10 cellular contexts compared by ENCODE assay signal in genomic region chr20:478010-478948, GRCh38. TPM values are rescaled to one million over a fixed set of nuclear protein-coding genes. Genes with fewer than 3 reads are reported as not detected.
A peak's percentile ranks its signal among the peaks of the same experiment; 100 is the strongest.
DNase-seq lines count a peak whose midpoint lies in the region; ATAC-seq and TF ChIP-seq lines count a peak whose summit lies in the region.
"Had no signal": no experiment of that assay in that cellular context is flagged by ENCODE, and none has a peak within 500 bp of the region (broad histone marks: within the 10 kb centered on the region; RNA-seq: fewer than 3 reads in every experiment).

No MANE protein-coding gene starts in this region.

- H3K36me3 Mint-ChIP-seq in natural killer cell: peaks cover 16% of the 10 kb centered on the region
- peaks cover 14% of the 10 kb centered on the region for H3K36me3 Mint-ChIP-seq in natural killer cell treated with Interleukin-12 subunit alpha and Interleukin-12 subunit beta and Interleukin-15 and Interleukin-18, amount 100 ng/mL, for 72 hours
- H3K36me3 Mint-ChIP-seq in WTC11: peaks cover 54% of the 10 kb centered on the region
- peaks cover 35% of the 10 kb centered on the region for H3K36me3 Mint-ChIP-seq in type B pancreatic cell
- H3K36me3 Mint-ChIP-seq in stimulated activated memory B cell treated with anti-CD40 and anti-IgM and Interleukin-4, amounts not matched to agents 10 μg/mL and 1 μg/mL and 100 μg/mL, for 72 hours: peaks cover 38% of the 10 kb centered on the region

- POLR2A ChIA-PET in WTC11 (lab: Charles Lee): no interaction called here

- no peaks in the 10 kb centered on the region for H3K9me3 Mint-ChIP-seq in natural killer cell
- H3K9me3 Mint-ChIP-seq in natural killer cell treated with Interleukin-12 subunit alpha and Interleukin-12 subunit beta and Interleukin-15 and Interleukin-18, amount 100 ng/mL, for 72 hours: no peaks in the 10 kb centered on the region
- peaks cover 9% of the 10 kb centered on the region for H3K9me3 Mint-ChIP-seq in WTC11
- H3K9me3 Mint-ChIP-seq in type B pancreatic cell: no peaks in the 10 kb centered on the region
- no peaks in the 10 kb centered on the region for H3K9me3 Mint-ChIP-seq in stimulated activated memory B cell treated with anti-CD40 and anti-IgM and Interleukin-4, amounts not matched to agents 10 μg/mL and 1 μg/mL and 100 μg/mL, for 72 hours
- H3K9me3 Mint-ChIP-seq: CD8-positive, alpha-beta memory T cell had no signal

- H3K27me3 Mint-ChIP-seq in natural killer cell (ENCODE audit: low read depth in 2 of 2) (no peaks in the 10 kb centered on the region), WTC11 (ENCODE audit: low read depth) (peaks cover 4% of the 10 kb centered on the region), type B pancreatic cell (no peaks in the 10 kb centered on the region)
- H3K27me3 Mint-ChIP-seq in natural killer cell treated with Interleukin-12 subunit alpha and Interleukin-12 subunit beta and Interleukin-15 and Interleukin-18, amount 100 ng/mL, for 72 hours: no peaks in the 10 kb centered on the region
- H3K27me3 Mint-ChIP-seq in stimulated activated memory B cell treated with anti-CD40 and anti-IgM and Interleukin-4, amounts not matched to agents 10 μg/mL and 1 μg/mL and 100 μg/mL, for 72 hours: no peaks in the 10 kb centered on the region
- H3K27me3 Mint-ChIP-seq: CD8-positive, alpha-beta memory T cell had no signal

- no peak overlapping the region for H3K4me3 Mint-ChIP-seq in natural killer cell
- H3K4me3 Mint-ChIP-seq in natural killer cell treated with Interleukin-12 subunit alpha and Interleukin-12 subunit beta and Interleukin-15 and Interleukin-18, amount 100 ng/mL, for 72 hours: no peak overlapping the region
- no peak overlapping the region for H3K4me3 Mint-ChIP-seq in WTC11
- H3K4me3 Mint-ChIP-seq in type B pancreatic cell: no peak overlapping the region
- H3K4me3 Mint-ChIP-seq in stimulated activated memory B cell treated with anti-CD40 and anti-IgM and Interleukin-4, amounts not matched to agents 10 μg/mL and 1 μg/mL and 100 μg/mL, for 72 hours: no peak overlapping the region
- H3K4me3 Mint-ChIP-seq: CD8-positive, alpha-beta memory T cell had no signal

- H3K27ac Mint-ChIP-seq in natural killer cell: peak overlapping the region; percentile 4 to 55
- peak overlapping the region in 1 of 2 donors; percentile 36 for H3K27ac Mint-ChIP-seq in natural killer cell treated with Interleukin-12 subunit alpha and Interleukin-12 subunit beta and Interleukin-15 and Interleukin-18, amount 100 ng/mL, for 72 hours
- H3K27ac Mint-ChIP-seq in WTC11: no peak overlapping the region
- peak overlapping the region; percentile 55 for H3K27ac Mint-ChIP-seq in type B pancreatic cell
- no peak overlapping the region for H3K27ac Mint-ChIP-seq in stimulated activated memory B cell treated with anti-CD40 and anti-IgM and Interleukin-4, amounts not matched to agents 10 μg/mL and 1 μg/mL and 100 μg/mL, for 72 hours

- H3K4me1 Mint-ChIP-seq in natural killer cell (peaks cover 5 to 8% of the 10 kb centered on the region in 2 donors), WTC11 (no peaks in the 10 kb centered on the region), type B pancreatic cell (ENCODE audit: unreplicated experiment) (peaks cover 3% of the 10 kb centered on the region)
- H3K4me1 Mint-ChIP-seq in natural killer cell treated with Interleukin-12 subunit alpha and Interleukin-12 subunit beta and Interleukin-15 and Interleukin-18, amount 100 ng/mL, for 72 hours (ENCODE audit: low read depth in 2 of 2): peaks cover 7 to 8% of the 10 kb centered on the region in 2 donors
- H3K4me1 Mint-ChIP-seq in stimulated activated memory B cell treated with anti-CD40 and anti-IgM and Interleukin-4, amounts not matched to agents 10 μg/mL and 1 μg/mL and 100 μg/mL, for 72 hours: peaks cover 12% of the 10 kb centered on the region

- TF ChIP-seq CTCF in natural killer cell (IDR thresholded peaks at IDR 0.05): no peak
- TF ChIP-seq CTCF in WTC11 (IDR thresholded peaks at IDR 0.05): no peak; the same call in 1 of the 2 replicates
- TF ChIP-seq CTCF in type B pancreatic cell (conservative IDR thresholded peaks at IDR 0.05): no peak

- DNase-seq in natural killer cell (no peak), WTC11 (ENCODE audit: low spot score) (no peak), fibroblast of the conjunctiva (ENCODE audit: low read depth) (peak; percentile 83), type B pancreatic cell (ENCODE audit: extremely low spot score, unreplicated experiment) (no peak)
- DNase-seq in natural killer cell treated with Interleukin-12 subunit alpha and Interleukin-12 subunit beta and Interleukin-15 and Interleukin-18, amount 100 ng/mL, for 72 hours (ENCODE audit: low spot score): no peak
- no peak for DNase-seq in effector CD8-positive, alpha-beta T cell (lab: John Stamatoyannopoulos, UW)
- DNase-seq: activated naive CD4-positive, alpha-beta T cell treated with anti-CD3 and anti-CD28 coated beads, Interleukin-2, amount 50 U/mL, for 16 hours had no signal

- intact Hi-C loops in natural killer cell (cut with micrococcal nuclease): no loop called here

- ATAC-seq in natural killer cell (no peak), WTC11 (no peak), HG03039 (IDR thresholded peaks at IDR 0.05; ENCODE audit: unreplicated experiment) (no peak)
- ATAC-seq in natural killer cell treated with Interleukin-12 subunit alpha and Interleukin-12 subunit beta and Interleukin-15 and Interleukin-18, amount 100 ng/mL, for 72 hours: no peak
- ATAC-seq in stimulated activated memory B cell treated with anti-CD40 and anti-IgM and Interleukin-4, amounts not matched to agents 10 μg/mL and 1 μg/mL and 100 μg/mL, for 72 hours: no peak

- CTCF ChIA-PET in WTC11 (lab: Charles Lee): interaction anchor here (0.6 kb wide), 1 partner anchor 9 kb away, joined by 5 read pairs; no protein-coding TSS in a partner anchor

TF ChIP-seq in WTC11, 78 proteins besides CTCF, POLR2A, EP300 and RAD21:
- TF ChIP-seq CREM (CRISPR knock-in tag; IDR thresholded peaks at IDR 0.05) (no peak), GABPB1 (CRISPR knock-in tag; IDR thresholded peaks at IDR 0.05) (peak; percentile 57; the same call in 1 of the 2 replicates), ZNF317 (CRISPR knock-in tag; IDR thresholded peaks at IDR 0.05; ENCODE audit: borderline replicate concordance, low read depth) (no peak), TEAD4 (CRISPR knock-in tag; IDR thresholded peaks at IDR 0.05) (no peak)

RNA-seq across cellular contexts. Expression of gene TBC1D20, which starts 15.9 kb away (rescaled TPM):
- total RNA-seq in natural killer cell: 10 to 100 TPM; 32.5 to 47.6 (median 44.2) TPM
- total RNA-seq in natural killer cell treated with Interleukin-12 subunit alpha and Interleukin-12 subunit beta and Interleukin-15 and Interleukin-18, amount 100 ng/mL, for 72 hours: 10 to 100 TPM; 46.4 to 56.8 TPM
- 14.6 to 15.6 TPM (median 15.4 TPM) in 3 replicates for total RNA-seq in WTC11 (2021)
- 31.8 and 33.2 TPM in 2 replicates for total RNA-seq in type B pancreatic cell (ENCODE audit: low replicate concordance)

Comparison
In these comparisons a context has a peak if more than half of its experiments do, and no peak if none do; other contexts are left out.
1. H3K27ac Mint-ChIP-seq: peak in natural killer cell (2 of 2) and type B pancreatic cell (single experiment); none in WTC11 (single experiment) and stimulated activated memory B cell treated with anti-CD40 and anti-IgM and Interleukin-4, amounts not matched to agents 10 μg/mL and 1 μg/mL and 100 μg/mL, for 72 hours (single experiment).